In genomic region chr5:148697177-148697820, GRCh38 we compare ENCODE assay signal across 13 cellular contexts. TPM values are rescaled to one million over a fixed set of nuclear protein-coding genes. Genes with fewer than 3 reads are reported as not detected.
DNase-seq lines count a peak whose midpoint lies in the region; ATAC-seq and TF ChIP-seq lines count a peak whose summit lies in the region.
"Had no signal": no experiment of that assay in that cellular context is flagged by ENCODE, and none has a peak within 500 bp of the region (broad histone marks: within the 10 kb centered on the region; RNA-seq: fewer than 3 reads in every experiment).

No MANE protein-coding gene starts in this region.

- H3K9me3 ChIP-seq in hepatocyte (ENCODE audit: low read depth), result no peaks in the 10 kb centered on the region
- peaks cover 0 to 4% (median 0%) of the 10 kb centered on the region in 4 donors for H3K9me3 ChIP-seq in upper lobe of left lung
- H3K9me3 ChIP-seq: mucosa of descending colon had no signal

- no peaks in the 10 kb centered on the region for H4K20me1 ChIP-seq in hepatocyte (ENCODE audit: insufficient read depth, poor library complexity, severe bottlenecking)

- TF ChIP-seq CTCF in astrocyte of the spinal cord (IDR thresholded peaks at IDR 0.05; ENCODE audit: low read depth, low read length), result no peak
- TF ChIP-seq CTCF in hepatocyte (IDR thresholded peaks at IDR 0.05; ENCODE audit: poor library complexity), result no peak
- TF ChIP-seq CTCF in upper lobe of left lung (IDR thresholded peaks at IDR 0.05), result no peak

- H3K79me2 ChIP-seq in hepatocyte, result no peaks in the 10 kb centered on the region

- peak; percentile 63 to 75 for ATAC-seq in upper lobe of left lung (ENCODE audit: low FRiP score in 2 of 2)
- ATAC-seq in HG03565 (IDR thresholded peaks at IDR 0.05; ENCODE audit: unreplicated experiment), result no peak
- no peak for ATAC-seq in GM18505 (IDR thresholded peaks at IDR 0.05; ENCODE audit: unreplicated experiment)
- ATAC-seq: mucosa of descending colon had no signal

- H3K4me1 ChIP-seq in hepatocyte (ENCODE audit: insufficient read depth) (no peaks in the 10 kb centered on the region), upper lobe of left lung (no peaks in the 10 kb centered on the region)
- H3K4me1 ChIP-seq: spleen had no signal

- DNase-seq in NCI-H524 (lab: John Stamatoyannopoulos, UW) (peak; percentile 3 to 4), NCI-H524 treated with DMSO at 0.1 percent for 48 hours (lab: John Stamatoyannopoulos, UW) (no peak), astrocyte of the spinal cord (ENCODE audit: low read depth, low spot score) (peak; percentile 40), hepatocyte (ENCODE audit: low spot score) (peak; percentile 42), upper lobe of left lung (no peak), NCI-H146 (lab: John Stamatoyannopoulos, UW) (no peak)
- DNase-seq: mucosa of descending colon, NCI-H2107, spleen had no signal

- 62% methylated on average over 6 of the region's 6 CpGs for WGBS in hepatocyte (ENCODE audit: low lambda C conversion rate, missing lambda C conversion rate)
- WGBS in upper lobe of left lung, 2 donors, result 69 to 71% methylated on average over 6 of the region's 6 CpGs

- H3K27me3 ChIP-seq in hepatocyte (no peaks in the 10 kb centered on the region), upper lobe of left lung (no peaks in the 10 kb centered on the region)

- TF ChIP-seq EP300 in upper lobe of left lung (IDR thresholded peaks at IDR 0.05), result no peak

- H3K9me2 ChIP-seq in hepatocyte (replicated peaks; ENCODE audit: insufficient read depth), result no peaks in the 10 kb centered on the region

- H3K36me3 ChIP-seq in hepatocyte (replicated peaks; ENCODE audit: insufficient read depth, low read depth), result no peaks in the 10 kb centered on the region
- no peaks in the 10 kb centered on the region for H3K36me3 ChIP-seq in upper lobe of left lung
- H3K36me3 ChIP-seq: spleen had no signal

- H3K4me3 ChIP-seq in astrocyte of the spinal cord (ENCODE audit: low read depth, low read length) (no peak overlapping the region), hepatocyte (no peak overlapping the region), upper lobe of left lung (no peak overlapping the region)
- H3K4me3 ChIP-seq: mucosa of descending colon, spleen had no signal

- H3K4me2 ChIP-seq in hepatocyte, result no peak overlapping the region

- TF ChIP-seq POLR2A in upper lobe of left lung (IDR thresholded peaks at IDR 0.05) (no peak), GM18505 (IDR thresholded peaks at IDR 0.05; ENCODE audit: borderline replicate concordance, extremely low read depth, insufficient read depth, insufficient read length) (no peak)

- H3K27ac ChIP-seq in hepatocyte (no peak overlapping the region), upper lobe of left lung (no peak overlapping the region)
- H3K27ac ChIP-seq: RWPE1, spleen had no signal

- H2AFZ ChIP-seq in hepatocyte, result no peak overlapping the region

- in situ Hi-C loops in astrocyte of the spinal cord (cut with HindIII; ENCODE audit: low sequenced_read_pairs), result no loop called here

RNA-seq across cellular contexts. Expression of gene HTR4, which starts 43.0 kb away (rescaled TPM):
- 2.0 and 2.3 TPM in 2 replicates for total RNA-seq in hepatocyte
- 0.17 and 0.29 TPM in 2 replicates for polyA plus RNA-seq in hepatocyte
- total RNA-seq in upper lobe of left lung, result under 1 TPM in 1 of 6 donors, not detected in 5; 0.09 TPM
- total RNA-seq: A673 had no signal

Comparison
In these comparisons a context has a peak if more than half of its experiments do, and no peak if none do; other contexts are left out.
1. DNase-seq: peak in NCI-H524 (2 of 2), astrocyte of the spinal cord (single experiment) and hepatocyte (single experiment); none in NCI-H524 treated with DMSO at 0.1 percent for 48 hours (single experiment), upper lobe of left lung (0 of 2) and NCI-H146 (single experiment).
2. ATAC-seq: peak in upper lobe of left lung (2 of 2); none in HG03565 (single experiment) and GM18505 (single experiment).